19 cellular contexts compared by ENCODE assay signal in the genomic region with DNA sequence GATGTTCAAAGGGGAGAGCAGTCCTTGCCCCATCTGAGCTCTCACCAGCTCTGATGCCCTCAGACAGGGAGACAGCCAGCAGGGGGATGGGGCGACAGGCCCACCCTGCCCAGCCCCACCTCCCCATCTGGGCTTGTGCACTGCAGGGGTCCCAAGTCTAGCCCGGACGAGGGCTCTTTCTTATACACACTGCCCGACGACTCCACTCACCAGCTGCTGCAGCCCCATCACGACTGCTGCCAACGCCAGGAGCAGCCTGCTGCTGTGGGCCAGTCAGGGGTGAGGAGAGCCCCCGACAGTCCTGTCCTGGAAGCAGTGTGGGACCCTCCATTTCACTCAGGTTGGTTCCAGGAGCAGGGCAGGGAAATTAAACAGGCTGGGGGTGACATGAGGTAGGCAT.
DNase-seq lines count a peak whose midpoint lies in the region; ATAC-seq and TF ChIP-seq lines count a peak whose summit lies in the region.
"Had no signal": no experiment of that assay in that cellular context is flagged by ENCODE, and none has a peak within 500 bp of the region (broad histone marks: within the 10 kb centered on the region; RNA-seq: fewer than 3 reads in every experiment).

No MANE protein-coding gene starts in this region.

- no peaks in the 10 kb centered on the region for H3K27me3 ChIP-seq in gastroesophageal sphincter
- H3K27me3 ChIP-seq in rectal smooth muscle tissue (ENCODE audit: control insufficient read depth, insufficient read depth, low read length), result no peaks in the 10 kb centered on the region
- H3K27me3 ChIP-seq: BLaER1 had no signal

- no peak overlapping the region for H3K4me3 ChIP-seq in gastroesophageal sphincter
- H3K4me3 ChIP-seq in rectal smooth muscle tissue (ENCODE audit: low read length), result no peak overlapping the region
- H3K4me3 ChIP-seq: BLaER1 had no signal

- ATAC-seq in activated naive CD8-positive, alpha-beta T cell treated with anti-CD3 and anti-CD28 coated beads, Interleukin-2, amount 50 U/mL, for 24 hours, result no peak
- no peak for ATAC-seq in gastroesophageal sphincter
- no peak for ATAC-seq in activated CD8-positive, alpha-beta T cell treated with anti-CD3 and anti-CD28 coated beads for 36 hours
- ATAC-seq: Panc1 had no signal

- intact Hi-C loops in activated CD8-positive, alpha-beta T cell treated with anti-CD3 and anti-CD28 coated beads for 36 hours (cut with micrococcal nuclease), result no loop called here

- H3K27ac Mint-ChIP-seq in activated naive CD8-positive, alpha-beta T cell treated with anti-CD3 and anti-CD28 coated beads, Interleukin-2, amount 50 U/mL, for 24 hours, result peak overlapping the region; percentile 10
- H3K27ac Mint-ChIP-seq in activated naive CD8-positive, alpha-beta T cell treated with anti-CD3 and anti-CD28 coated beads for 36 hours, result no peak overlapping the region
- no peak overlapping the region for H3K27ac Mint-ChIP-seq in activated CD8-positive, alpha-beta T cell treated with anti-CD3 and anti-CD28 coated beads for 36 hours

- no peak for TF ChIP-seq CTCF in gastroesophageal sphincter (IDR thresholded peaks at IDR 0.05)
- no peak for TF ChIP-seq CTCF in activated CD8-positive, alpha-beta T cell treated with anti-CD3 and anti-CD28 coated beads for 36 hours (IDR thresholded peaks at IDR 0.05)

- no peak for TF ChIP-seq EP300 in gastroesophageal sphincter (IDR thresholded peaks at IDR 0.05)

- no peaks in the 10 kb centered on the region for H3K9me3 ChIP-seq in gastroesophageal sphincter
- H3K9me3 ChIP-seq: BLaER1 had no signal

- no peak overlapping the region for H3K4me3 Mint-ChIP-seq in activated naive CD8-positive, alpha-beta T cell treated with anti-CD3 and anti-CD28 coated beads, Interleukin-2, amount 50 U/mL, for 24 hours
- H3K4me3 Mint-ChIP-seq in activated naive CD8-positive, alpha-beta T cell treated with anti-CD3 and anti-CD28 coated beads for 36 hours, result no peak overlapping the region
- no peak overlapping the region for H3K4me3 Mint-ChIP-seq in activated CD8-positive, alpha-beta T cell treated with anti-CD3 and anti-CD28 coated beads for 36 hours

- peaks cover 4% of the 10 kb centered on the region for H3K4me1 Mint-ChIP-seq in activated naive CD8-positive, alpha-beta T cell treated with anti-CD3 and anti-CD28 coated beads, Interleukin-2, amount 50 U/mL, for 24 hours
- H3K4me1 Mint-ChIP-seq in activated naive CD8-positive, alpha-beta T cell treated with anti-CD3 and anti-CD28 coated beads for 36 hours, result no peaks in the 10 kb centered on the region
- H3K4me1 Mint-ChIP-seq in activated CD8-positive, alpha-beta T cell treated with anti-CD3 and anti-CD28 coated beads for 36 hours (ENCODE audit: low read depth), result no peaks in the 10 kb centered on the region

- H3K36me3 ChIP-seq in gastroesophageal sphincter (peaks cover 0 to 64% of the 10 kb centered on the region in 2 donors), rectal smooth muscle tissue (ENCODE audit: control insufficient read depth, insufficient read depth, low read length) (peaks cover 36% of the 10 kb centered on the region)
- H3K36me3 ChIP-seq: BLaER1 had no signal

- no peak for DNase-seq in activated naive CD8-positive, alpha-beta T cell treated with anti-CD3 and anti-CD28 coated beads, Interleukin-2, amount 50 U/mL, for 24 hours
- no peak for DNase-seq in activated naive CD8-positive, alpha-beta T cell treated with anti-CD3 and anti-CD28 coated beads for 36 hours
- DNase-seq in pons (ENCODE audit: low spot score), result no peak
- no peak for DNase-seq in activated naive CD4-positive, alpha-beta T cell (lab: John Stamatoyannopoulos, UW)
- DNase-seq in activated CD8-positive, alpha-beta T cell treated with anti-CD3 and anti-CD28 coated beads for 36 hours, result no peak
- no peak for DNase-seq in activated CD4-positive, alpha-beta T cell treated with anti-CD3 and anti-CD28 coated beads for 48 hours
- DNase-seq: DMS153, EL, HCEC 1CT, Kasumi-1, NCI-H2029, NCI-H2171 treated with DMSO at 0.1 percent for 48 hours, NCI-H510A, Right ventricle myocardium superior had no signal

- TF ChIP-seq POLR2A in gastroesophageal sphincter (IDR thresholded peaks at IDR 0.05), result no peak

- no peak overlapping the region for H3K9ac ChIP-seq in rectal smooth muscle tissue (ENCODE audit: low read length)
- H3K9ac ChIP-seq: BLaER1 had no signal

- peak overlapping the region in 3 of 4 donors; percentile 71 to 76 (median 71) for H3K27ac ChIP-seq in gastroesophageal sphincter
- peak overlapping the region; percentile 32 for H3K27ac ChIP-seq in rectal smooth muscle tissue (ENCODE audit: low read depth, low read length)
- H3K27ac ChIP-seq: 22Rv1, BLaER1 had no signal

- no peaks in the 10 kb centered on the region for H3K27me3 Mint-ChIP-seq in activated naive CD8-positive, alpha-beta T cell treated with anti-CD3 and anti-CD28 coated beads, Interleukin-2, amount 50 U/mL, for 24 hours
- no peaks in the 10 kb centered on the region for H3K27me3 Mint-ChIP-seq in activated naive CD8-positive, alpha-beta T cell treated with anti-CD3 and anti-CD28 coated beads for 36 hours
- no peaks in the 10 kb centered on the region for H3K27me3 Mint-ChIP-seq in activated CD8-positive, alpha-beta T cell treated with anti-CD3 and anti-CD28 coated beads for 36 hours

- POLR2A ChIA-PET in activated CD8-positive, alpha-beta T cell treated with anti-CD3 and anti-CD28 coated beads for 36 hours (lab: Charles Lee), result no interaction called here

- no peaks in the 10 kb centered on the region for H3K36me3 Mint-ChIP-seq in activated naive CD8-positive, alpha-beta T cell treated with anti-CD3 and anti-CD28 coated beads, Interleukin-2, amount 50 U/mL, for 24 hours (ENCODE audit: low read depth)
- H3K36me3 Mint-ChIP-seq in activated naive CD8-positive, alpha-beta T cell treated with anti-CD3 and anti-CD28 coated beads for 36 hours, result no peaks in the 10 kb centered on the region
- H3K36me3 Mint-ChIP-seq in activated CD8-positive, alpha-beta T cell treated with anti-CD3 and anti-CD28 coated beads for 36 hours (ENCODE audit: low read depth), result no peaks in the 10 kb centered on the region

- CTCF ChIA-PET in activated CD8-positive, alpha-beta T cell treated with anti-CD3 and anti-CD28 coated beads for 36 hours (lab: Charles Lee), result interaction anchor here (1.2 to 1.6 kb wide), 2 partner anchors 10 to 234 kb away, joined by 3 to 4 read pairs; no protein-coding TSS in a partner anchor

- H3K4me1 ChIP-seq in gastroesophageal sphincter (peaks cover 0 to 45% (median 0%) of the 10 kb centered on the region in 3 donors), rectal smooth muscle tissue (ENCODE audit: control insufficient read depth, insufficient read depth, low read length) (peaks cover 4% of the 10 kb centered on the region)

- WGBS in gastroesophageal sphincter (ENCODE audit: low coverage in 1 of 2), 2 donors, result 80% methylated on average over 3 of the region's 8 CpGs; no CpG with 5 or more reads in 1 of the 2 donors

- H3K9me3 Mint-ChIP-seq in activated naive CD8-positive, alpha-beta T cell treated with anti-CD3 and anti-CD28 coated beads, Interleukin-2, amount 50 U/mL, for 24 hours, result no peaks in the 10 kb centered on the region
- H3K9me3 Mint-ChIP-seq in activated naive CD8-positive, alpha-beta T cell treated with anti-CD3 and anti-CD28 coated beads for 36 hours, result no peaks in the 10 kb centered on the region
- H3K9me3 Mint-ChIP-seq in activated CD8-positive, alpha-beta T cell treated with anti-CD3 and anti-CD28 coated beads for 36 hours, result no peaks in the 10 kb centered on the region
